1 cellular context compared by ENCODE assay signal in the genomic region with DNA sequence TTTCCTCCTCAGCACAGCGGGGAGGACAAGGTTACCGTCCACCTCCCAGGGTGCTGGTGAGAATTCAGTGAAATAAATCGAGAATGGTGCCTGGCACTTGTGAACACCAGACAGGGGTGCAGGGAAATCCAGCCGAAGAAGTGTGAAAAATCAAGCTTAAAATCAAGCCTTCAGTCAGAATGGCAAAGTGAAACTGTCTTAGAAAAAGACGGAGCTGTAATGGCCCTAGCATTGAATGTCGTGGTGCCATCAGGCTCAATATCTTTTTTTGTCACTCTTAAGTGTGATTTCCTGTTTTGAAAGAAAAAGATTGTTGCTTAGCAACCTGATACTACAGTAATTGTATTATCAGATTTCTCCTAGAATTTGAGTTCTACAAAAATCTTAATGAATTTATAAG.
TF ChIP-seq lines count a peak whose summit lies in the region.

No MANE protein-coding gene starts in this region.

TF ChIP-seq in GM23338, 12 proteins besides CTCF, POLR2A, EP300 and RAD21:
- TF ChIP-seq, protein P1, sequence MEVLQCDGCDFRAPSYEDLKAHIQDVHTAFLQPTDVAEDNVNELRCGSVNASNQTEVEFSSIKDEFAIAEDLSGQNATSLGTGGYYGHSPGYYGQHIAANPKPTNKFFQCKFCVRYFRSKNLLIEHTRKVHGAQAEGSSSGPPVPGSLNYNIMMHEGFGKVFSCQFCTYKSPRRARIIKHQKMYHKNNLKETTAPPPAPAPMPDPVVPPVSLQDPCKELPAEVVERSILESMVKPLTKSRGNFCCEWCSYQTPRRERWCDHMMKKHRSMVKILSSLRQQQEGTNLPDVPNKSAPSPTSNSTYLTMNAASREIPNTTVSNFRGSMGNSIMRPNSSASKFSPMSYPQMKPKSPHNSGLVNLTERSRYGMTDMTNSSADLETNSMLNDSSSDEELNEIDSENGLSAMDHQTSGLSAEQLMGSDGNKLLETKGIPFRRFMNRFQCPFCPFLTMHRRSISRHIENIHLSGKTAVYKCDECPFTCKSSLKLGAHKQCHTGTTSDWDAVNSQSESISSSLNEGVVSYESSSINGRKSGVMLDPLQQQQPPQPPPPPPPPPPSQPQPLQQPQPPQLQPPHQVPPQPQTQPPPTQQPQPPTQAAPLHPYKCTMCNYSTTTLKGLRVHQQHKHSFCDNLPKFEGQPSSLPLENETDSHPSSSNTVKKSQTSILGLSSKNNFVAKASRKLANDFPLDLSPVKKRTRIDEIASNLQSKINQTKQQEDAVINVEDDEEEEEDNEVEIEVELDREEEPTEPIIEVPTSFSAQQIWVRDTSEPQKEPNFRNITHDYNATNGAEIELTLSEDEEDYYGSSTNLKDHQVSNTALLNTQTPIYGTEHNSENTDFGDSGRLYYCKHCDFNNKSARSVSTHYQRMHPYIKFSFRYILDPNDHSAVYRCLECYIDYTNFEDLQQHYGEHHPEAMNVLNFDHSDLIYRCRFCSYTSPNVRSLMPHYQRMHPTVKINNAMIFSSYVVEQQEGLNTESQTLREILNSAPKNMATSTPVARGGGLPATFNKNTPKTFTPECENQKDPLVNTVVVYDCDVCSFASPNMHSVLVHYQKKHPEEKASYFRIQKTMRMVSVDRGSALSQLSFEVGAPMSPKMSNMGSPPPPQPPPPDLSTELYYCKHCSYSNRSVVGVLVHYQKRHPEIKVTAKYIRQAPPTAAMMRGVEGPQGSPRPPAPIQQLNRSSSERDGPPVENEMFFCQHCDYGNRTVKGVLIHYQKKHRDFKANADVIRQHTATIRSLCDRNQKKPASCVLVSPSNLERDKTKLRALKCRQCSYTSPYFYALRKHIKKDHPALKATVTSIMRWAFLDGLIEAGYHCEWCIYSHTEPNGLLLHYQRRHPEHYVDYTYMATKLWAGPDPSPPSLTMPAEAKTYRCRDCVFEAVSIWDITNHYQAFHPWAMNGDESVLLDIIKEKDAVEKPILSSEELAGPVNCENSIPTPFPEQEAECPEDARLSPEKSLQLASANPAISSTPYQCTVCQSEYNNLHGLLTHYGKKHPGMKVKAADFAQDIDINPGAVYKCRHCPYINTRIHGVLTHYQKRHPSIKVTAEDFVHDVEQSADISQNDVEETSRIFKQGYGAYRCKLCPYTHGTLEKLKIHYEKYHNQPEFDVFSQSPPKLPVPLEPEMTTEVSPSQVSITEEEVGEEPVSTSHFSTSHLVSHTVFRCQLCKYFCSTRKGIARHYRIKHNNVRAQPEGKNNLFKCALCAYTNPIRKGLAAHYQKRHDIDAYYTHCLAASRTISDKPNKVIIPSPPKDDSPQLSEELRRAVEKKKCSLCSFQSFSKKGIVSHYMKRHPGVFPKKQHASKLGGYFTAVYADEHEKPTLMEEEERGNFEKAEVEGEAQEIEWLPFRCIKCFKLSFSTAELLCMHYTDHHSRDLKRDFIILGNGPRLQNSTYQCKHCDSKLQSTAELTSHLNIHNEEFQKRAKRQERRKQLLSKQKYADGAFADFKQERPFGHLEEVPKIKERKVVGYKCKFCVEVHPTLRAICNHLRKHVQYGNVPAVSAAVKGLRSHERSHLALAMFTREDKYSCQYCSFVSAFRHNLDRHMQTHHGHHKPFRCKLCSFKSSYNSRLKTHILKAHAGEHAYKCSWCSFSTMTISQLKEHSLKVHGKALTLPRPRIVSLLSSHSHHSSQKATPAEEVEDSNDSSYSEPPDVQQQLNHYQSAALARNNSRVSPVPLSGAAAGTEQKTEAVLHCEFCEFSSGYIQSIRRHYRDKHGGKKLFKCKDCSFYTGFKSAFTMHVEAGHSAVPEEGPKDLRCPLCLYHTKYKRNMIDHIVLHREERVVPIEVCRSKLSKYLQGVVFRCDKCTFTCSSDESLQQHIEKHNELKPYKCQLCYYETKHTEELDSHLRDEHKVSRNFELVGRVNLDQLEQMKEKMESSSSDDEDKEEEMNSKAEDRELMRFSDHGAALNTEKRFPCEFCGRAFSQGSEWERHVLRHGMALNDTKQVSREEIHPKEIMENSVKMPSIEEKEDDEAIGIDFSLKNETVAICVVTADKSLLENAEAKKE (CRISPR knock-in tag; IDR thresholded peaks at IDR 0.05) = no peak
- TF ChIP-seq ZNF114 (CRISPR knock-in tag; IDR thresholded peaks at IDR 0.05) = no peak
- TF ChIP-seq ZNF331 (CRISPR knock-in tag; IDR thresholded peaks at IDR 0.05; ENCODE audit: low read depth) = no peak
- no peak for TF ChIP-seq NANOG (IDR thresholded peaks at IDR 0.05; ENCODE audit: borderline replicate concordance)
- TF ChIP-seq, protein P2, sequence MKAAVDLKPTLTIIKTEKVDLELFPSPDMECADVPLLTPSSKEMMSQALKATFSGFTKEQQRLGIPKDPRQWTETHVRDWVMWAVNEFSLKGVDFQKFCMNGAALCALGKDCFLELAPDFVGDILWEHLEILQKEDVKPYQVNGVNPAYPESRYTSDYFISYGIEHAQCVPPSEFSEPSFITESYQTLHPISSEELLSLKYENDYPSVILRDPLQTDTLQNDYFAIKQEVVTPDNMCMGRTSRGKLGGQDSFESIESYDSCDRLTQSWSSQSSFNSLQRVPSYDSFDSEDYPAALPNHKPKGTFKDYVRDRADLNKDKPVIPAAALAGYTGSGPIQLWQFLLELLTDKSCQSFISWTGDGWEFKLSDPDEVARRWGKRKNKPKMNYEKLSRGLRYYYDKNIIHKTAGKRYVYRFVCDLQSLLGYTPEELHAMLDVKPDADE (IDR thresholded peaks at IDR 0.05) = no peak
- no peak for TF ChIP-seq CREB1 (CRISPR knock-in tag; IDR thresholded peaks at IDR 0.05; ENCODE audit: low read depth)
- TF ChIP-seq JUNB (IDR thresholded peaks at IDR 0.05; ENCODE audit: unreplicated experiment) = no peak
- TF ChIP-seq STAT1 (IDR thresholded peaks at IDR 0.05; ENCODE audit: unreplicated experiment) = no peak
- TF ChIP-seq, protein P3, sequence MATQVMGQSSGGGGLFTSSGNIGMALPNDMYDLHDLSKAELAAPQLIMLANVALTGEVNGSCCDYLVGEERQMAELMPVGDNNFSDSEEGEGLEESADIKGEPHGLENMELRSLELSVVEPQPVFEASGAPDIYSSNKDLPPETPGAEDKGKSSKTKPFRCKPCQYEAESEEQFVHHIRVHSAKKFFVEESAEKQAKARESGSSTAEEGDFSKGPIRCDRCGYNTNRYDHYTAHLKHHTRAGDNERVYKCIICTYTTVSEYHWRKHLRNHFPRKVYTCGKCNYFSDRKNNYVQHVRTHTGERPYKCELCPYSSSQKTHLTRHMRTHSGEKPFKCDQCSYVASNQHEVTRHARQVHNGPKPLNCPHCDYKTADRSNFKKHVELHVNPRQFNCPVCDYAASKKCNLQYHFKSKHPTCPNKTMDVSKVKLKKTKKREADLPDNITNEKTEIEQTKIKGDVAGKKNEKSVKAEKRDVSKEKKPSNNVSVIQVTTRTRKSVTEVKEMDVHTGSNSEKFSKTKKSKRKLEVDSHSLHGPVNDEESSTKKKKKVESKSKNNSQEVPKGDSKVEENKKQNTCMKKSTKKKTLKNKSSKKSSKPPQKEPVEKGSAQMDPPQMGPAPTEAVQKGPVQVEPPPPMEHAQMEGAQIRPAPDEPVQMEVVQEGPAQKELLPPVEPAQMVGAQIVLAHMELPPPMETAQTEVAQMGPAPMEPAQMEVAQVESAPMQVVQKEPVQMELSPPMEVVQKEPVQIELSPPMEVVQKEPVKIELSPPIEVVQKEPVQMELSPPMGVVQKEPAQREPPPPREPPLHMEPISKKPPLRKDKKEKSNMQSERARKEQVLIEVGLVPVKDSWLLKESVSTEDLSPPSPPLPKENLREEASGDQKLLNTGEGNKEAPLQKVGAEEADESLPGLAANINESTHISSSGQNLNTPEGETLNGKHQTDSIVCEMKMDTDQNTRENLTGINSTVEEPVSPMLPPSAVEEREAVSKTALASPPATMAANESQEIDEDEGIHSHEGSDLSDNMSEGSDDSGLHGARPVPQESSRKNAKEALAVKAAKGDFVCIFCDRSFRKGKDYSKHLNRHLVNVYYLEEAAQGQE (IDR thresholded peaks at IDR 0.05; ENCODE audit: unreplicated experiment) = no peak
- no peak for TF ChIP-seq POLR2AphosphoS5 (IDR thresholded peaks at IDR 0.05; ENCODE audit: low read depth)
- no peak for TF ChIP-seq EZH2 (IDR thresholded peaks at IDR 0.05; ENCODE audit: low read depth, unreplicated experiment)
- no peak for TF ChIP-seq EZH2phosphoT487 (IDR thresholded peaks at IDR 0.05; ENCODE audit: unreplicated experiment)
